ENCODE assay signal across 1 cellular context in genomic region chr15:48400086-48400485, GRCh38.
TF ChIP-seq lines count a peak whose summit lies in the region.

No MANE protein-coding gene starts in this region.

TF ChIP-seq in GM23338, 12 proteins besides CTCF, POLR2A, EP300 and RAD21:
- TF ChIP-seq, protein P1, sequence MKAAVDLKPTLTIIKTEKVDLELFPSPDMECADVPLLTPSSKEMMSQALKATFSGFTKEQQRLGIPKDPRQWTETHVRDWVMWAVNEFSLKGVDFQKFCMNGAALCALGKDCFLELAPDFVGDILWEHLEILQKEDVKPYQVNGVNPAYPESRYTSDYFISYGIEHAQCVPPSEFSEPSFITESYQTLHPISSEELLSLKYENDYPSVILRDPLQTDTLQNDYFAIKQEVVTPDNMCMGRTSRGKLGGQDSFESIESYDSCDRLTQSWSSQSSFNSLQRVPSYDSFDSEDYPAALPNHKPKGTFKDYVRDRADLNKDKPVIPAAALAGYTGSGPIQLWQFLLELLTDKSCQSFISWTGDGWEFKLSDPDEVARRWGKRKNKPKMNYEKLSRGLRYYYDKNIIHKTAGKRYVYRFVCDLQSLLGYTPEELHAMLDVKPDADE (IDR thresholded peaks at IDR 0.05) = no peak
- TF ChIP-seq STAT1 (IDR thresholded peaks at IDR 0.05; ENCODE audit: unreplicated experiment) (no peak), EZH2 (IDR thresholded peaks at IDR 0.05; ENCODE audit: low read depth, unreplicated experiment) (no peak), ZNF331 (CRISPR knock-in tag; IDR thresholded peaks at IDR 0.05; ENCODE audit: low read depth) (no peak), EZH2phosphoT487 (IDR thresholded peaks at IDR 0.05; ENCODE audit: unreplicated experiment) (no peak), CREB1 (CRISPR knock-in tag; IDR thresholded peaks at IDR 0.05; ENCODE audit: low read depth) (no peak), NANOG (IDR thresholded peaks at IDR 0.05; ENCODE audit: borderline replicate concordance) (no peak), JUNB (IDR thresholded peaks at IDR 0.05; ENCODE audit: unreplicated experiment) (no peak), POLR2AphosphoS5 (IDR thresholded peaks at IDR 0.05; ENCODE audit: low read depth) (no peak), ZNF462 (CRISPR knock-in tag; IDR thresholded peaks at IDR 0.05) (no peak)
- TF ChIP-seq, protein P2, sequence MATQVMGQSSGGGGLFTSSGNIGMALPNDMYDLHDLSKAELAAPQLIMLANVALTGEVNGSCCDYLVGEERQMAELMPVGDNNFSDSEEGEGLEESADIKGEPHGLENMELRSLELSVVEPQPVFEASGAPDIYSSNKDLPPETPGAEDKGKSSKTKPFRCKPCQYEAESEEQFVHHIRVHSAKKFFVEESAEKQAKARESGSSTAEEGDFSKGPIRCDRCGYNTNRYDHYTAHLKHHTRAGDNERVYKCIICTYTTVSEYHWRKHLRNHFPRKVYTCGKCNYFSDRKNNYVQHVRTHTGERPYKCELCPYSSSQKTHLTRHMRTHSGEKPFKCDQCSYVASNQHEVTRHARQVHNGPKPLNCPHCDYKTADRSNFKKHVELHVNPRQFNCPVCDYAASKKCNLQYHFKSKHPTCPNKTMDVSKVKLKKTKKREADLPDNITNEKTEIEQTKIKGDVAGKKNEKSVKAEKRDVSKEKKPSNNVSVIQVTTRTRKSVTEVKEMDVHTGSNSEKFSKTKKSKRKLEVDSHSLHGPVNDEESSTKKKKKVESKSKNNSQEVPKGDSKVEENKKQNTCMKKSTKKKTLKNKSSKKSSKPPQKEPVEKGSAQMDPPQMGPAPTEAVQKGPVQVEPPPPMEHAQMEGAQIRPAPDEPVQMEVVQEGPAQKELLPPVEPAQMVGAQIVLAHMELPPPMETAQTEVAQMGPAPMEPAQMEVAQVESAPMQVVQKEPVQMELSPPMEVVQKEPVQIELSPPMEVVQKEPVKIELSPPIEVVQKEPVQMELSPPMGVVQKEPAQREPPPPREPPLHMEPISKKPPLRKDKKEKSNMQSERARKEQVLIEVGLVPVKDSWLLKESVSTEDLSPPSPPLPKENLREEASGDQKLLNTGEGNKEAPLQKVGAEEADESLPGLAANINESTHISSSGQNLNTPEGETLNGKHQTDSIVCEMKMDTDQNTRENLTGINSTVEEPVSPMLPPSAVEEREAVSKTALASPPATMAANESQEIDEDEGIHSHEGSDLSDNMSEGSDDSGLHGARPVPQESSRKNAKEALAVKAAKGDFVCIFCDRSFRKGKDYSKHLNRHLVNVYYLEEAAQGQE (IDR thresholded peaks at IDR 0.05; ENCODE audit: unreplicated experiment) = no peak
